2 cellular contexts compared by ENCODE assay signal in genomic region chr17:41751288-41751687, GRCh38.
TF ChIP-seq lines count a peak whose summit lies in the region.

No MANE protein-coding gene starts in this region.

TF ChIP-seq in HepG2, 621 proteins besides CTCF, POLR2A, EP300 and RAD21:
- TF ChIP-seq CREM (IDR thresholded peaks at IDR 0.05) (no peak), CREM (CRISPR knock-in tag; IDR thresholded peaks at IDR 0.05) (no peak), ZEB1 (IDR thresholded peaks at IDR 0.05; ENCODE audit: insufficient replicate concordance, low read depth) (peak; percentile 37), ATF7-NPFF (CRISPR knock-in tag; IDR thresholded peaks at IDR 0.05; ENCODE audit: low read depth) (no peak), ZNF143 (CRISPR knock-in tag; IDR thresholded peaks at IDR 0.05) (0 out of 2 replicates have a peak, but pooled peaks have one; percentile 31), KIAA2018 (CRISPR knock-in tag; IDR thresholded peaks at IDR 0.05; ENCODE audit: borderline replicate concordance) (no peak), TBL1XR1 (IDR thresholded peaks at IDR 0.05; ENCODE audit: borderline replicate concordance, low read length, partially characterized antibody) (no peak), KAT2B (IDR thresholded peaks at IDR 0.05; ENCODE audit: borderline replicate concordance, low read depth, low read length) (no peak), ZNF121 (CRISPR knock-in tag; IDR thresholded peaks at IDR 0.05) (peak; percentile 91), TMF1 (CRISPR knock-in tag; IDR thresholded peaks at IDR 0.05; ENCODE audit: low read depth) (no peak), HNF4A (CRISPR knock-in tag; IDR thresholded peaks at IDR 0.05) (peak; percentile 15; the same call in 1 of the 2 replicates)
- TF ChIP-seq, protein P1, sequence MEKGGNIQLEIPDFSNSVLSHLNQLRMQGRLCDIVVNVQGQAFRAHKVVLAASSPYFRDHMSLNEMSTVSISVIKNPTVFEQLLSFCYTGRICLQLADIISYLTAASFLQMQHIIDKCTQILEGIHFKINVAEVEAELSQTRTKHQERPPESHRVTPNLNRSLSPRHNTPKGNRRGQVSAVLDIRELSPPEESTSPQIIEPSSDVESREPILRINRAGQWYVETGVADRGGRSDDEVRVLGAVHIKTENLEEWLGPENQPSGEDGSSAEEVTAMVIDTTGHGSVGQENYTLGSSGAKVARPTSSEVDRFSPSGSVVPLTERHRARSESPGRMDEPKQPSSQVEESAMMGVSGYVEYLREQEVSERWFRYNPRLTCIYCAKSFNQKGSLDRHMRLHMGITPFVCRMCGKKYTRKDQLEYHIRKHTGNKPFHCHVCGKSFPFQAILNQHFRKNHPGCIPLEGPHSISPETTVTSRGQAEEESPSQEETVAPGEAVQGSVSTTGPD (CRISPR knock-in tag; IDR thresholded peaks at IDR 0.05): no peak
- TF ChIP-seq, protein P2, sequence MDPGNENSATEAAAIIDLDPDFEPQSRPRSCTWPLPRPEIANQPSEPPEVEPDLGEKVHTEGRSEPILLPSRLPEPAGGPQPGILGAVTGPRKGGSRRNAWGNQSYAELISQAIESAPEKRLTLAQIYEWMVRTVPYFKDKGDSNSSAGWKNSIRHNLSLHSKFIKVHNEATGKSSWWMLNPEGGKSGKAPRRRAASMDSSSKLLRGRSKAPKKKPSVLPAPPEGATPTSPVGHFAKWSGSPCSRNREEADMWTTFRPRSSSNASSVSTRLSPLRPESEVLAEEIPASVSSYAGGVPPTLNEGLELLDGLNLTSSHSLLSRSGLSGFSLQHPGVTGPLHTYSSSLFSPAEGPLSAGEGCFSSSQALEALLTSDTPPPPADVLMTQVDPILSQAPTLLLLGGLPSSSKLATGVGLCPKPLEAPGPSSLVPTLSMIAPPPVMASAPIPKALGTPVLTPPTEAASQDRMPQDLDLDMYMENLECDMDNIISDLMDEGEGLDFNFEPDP (CRISPR knock-in tag; conservative IDR thresholded peaks at IDR 0.05): 0 out of 2 replicates have a peak, but pooled peaks have one; percentile 66

TF ChIP-seq in WTC11, 78 proteins besides CTCF, POLR2A, EP300 and RAD21:
- TF ChIP-seq GTF2I (CRISPR knock-in tag; conservative IDR thresholded peaks at IDR 0.05): no peak
- peak; percentile 46; the same call in 1 of the 2 replicates for TF ChIP-seq ZNF121 (CRISPR knock-in tag; IDR thresholded peaks at IDR 0.05)
- no peak for TF ChIP-seq SOX15 (CRISPR knock-in tag; IDR thresholded peaks at IDR 0.05)
- no peak for TF ChIP-seq MXD4 (CRISPR knock-in tag; IDR thresholded peaks at IDR 0.05; ENCODE audit: borderline replicate concordance)
- no peak for TF ChIP-seq RELA (CRISPR knock-in tag; IDR thresholded peaks at IDR 0.05; ENCODE audit: borderline replicate concordance)
